In genomic region chr19:40576181-40576584, GRCh38 we compare ENCODE assay signal across 8 cellular contexts. TPM values are rescaled to one million over a fixed set of nuclear protein-coding genes. Genes with fewer than 3 reads are reported as not detected.
DNase-seq lines count a peak whose midpoint lies in the region; ATAC-seq and TF ChIP-seq lines count a peak whose summit lies in the region.

No MANE protein-coding gene starts in this region.

- H3K36me3 ChIP-seq in mucosa of descending colon (ENCODE audit: low read depth), result no peaks in the 10 kb centered on the region

- peak overlapping the region; percentile 40 for H3K4me3 ChIP-seq in mucosa of descending colon

- H3K4me1 ChIP-seq in mucosa of descending colon (ENCODE audit: low read depth), result peaks cover 2% of the 10 kb centered on the region

- H3K36me3 Mint-ChIP-seq in CD14-positive monocyte, result peaks cover 21 to 24% of the 10 kb centered on the region in 2 donors

- no peaks in the 10 kb centered on the region for H3K9me3 ChIP-seq in mucosa of descending colon

- TF ChIP-seq CTCF in CD14-positive monocyte (IDR thresholded peaks at IDR 0.05) (no peak), mucosa of descending colon (IDR thresholded peaks at IDR 0.05) (no peak)

- intact Hi-C loops in CD14-positive monocyte (cut with micrococcal nuclease) (no loop called here), mucosa of descending colon (cut with DNase I, micrococcal nuclease) (no loop called here)

- H3K27me3 Mint-ChIP-seq in CD14-positive monocyte (ENCODE audit: low read depth in 3 of 3), result peaks cover 0 to 5% (median 3%) of the 10 kb centered on the region in 3 donors

- DNase-seq in CD14-positive monocyte (ENCODE audit: low spot score), result no peak
- DNase-seq in NCI-H345 treated with DMSO at 0.1 percent for 48 hours (lab: John Stamatoyannopoulos, UW; ENCODE audit: unreplicated experiment), result peak; percentile 85
- DNase-seq in central memory CD4-positive, alpha-beta T cell, result peak; percentile 24
- peak; percentile 26 to 68 (median 55) for DNase-seq in mucosa of descending colon
- DNase-seq in NCI-H226, result no peak
- no peak for DNase-seq in NCI-H146 (lab: John Stamatoyannopoulos, UW)
- DNase-seq in midbrain (lab: John Stamatoyannopoulos, UW), result no peak

- H3K9me3 Mint-ChIP-seq in CD14-positive monocyte, result peaks cover 0 to 2% (median 0%) of the 10 kb centered on the region in 7 donors

- peak overlapping the region; percentile 55 to 86 for H3K4me3 Mint-ChIP-seq in CD14-positive monocyte

- peaks cover 34% of the 10 kb centered on the region for H3K4me1 Mint-ChIP-seq in CD14-positive monocyte

- peak overlapping the region; percentile 28 to 96 (median 93) for H3K27ac Mint-ChIP-seq in CD14-positive monocyte

- ATAC-seq in GM21423 (IDR thresholded peaks at IDR 0.05; ENCODE audit: unreplicated experiment) (peak; percentile 8), mucosa of descending colon (peak; percentile 11)

RNA-seq across cellular contexts. Expression of gene SHKBP1, which starts 0.5 kb away (rescaled TPM):
- 100 to 1,000 TPM; 234 to 284 TPM for polyA plus RNA-seq in CD14-positive monocyte
- 10 to 100 TPM; 58.1 to 70.6 (median 62.2) TPM for total RNA-seq in mucosa of descending colon

RNA-seq across cellular contexts. Expression of gene LTBP4, which starts 25.0 kb away (rescaled TPM):
- polyA plus RNA-seq in CD14-positive monocyte, result 1 to 10 TPM; 3.8 to 8.0 TPM
- 100 to 1,000 TPM; 141 to 244 (median 160) TPM for total RNA-seq in mucosa of descending colon

Comparison
In these comparisons a context has a peak if more than half of its experiments do, and no peak if none do; other contexts are left out.
1. DNase-seq: peak in NCI-H345 treated with DMSO at 0.1 percent for 48 hours (single experiment), central memory CD4-positive, alpha-beta T cell (single experiment) and mucosa of descending colon (3 of 3); none in CD14-positive monocyte (single experiment), NCI-H226 (single experiment), NCI-H146 (single experiment) and midbrain (single experiment).